In genomic region chr4:186901850-186902249, GRCh38 we compare ENCODE assay signal across 27 cellular contexts.
A peak's percentile ranks its signal among the peaks of the same experiment; 100 is the strongest.
DNase-seq lines count a peak whose midpoint lies in the region; ATAC-seq, FAIRE-seq and TF ChIP-seq lines count a peak whose summit lies in the region.
"Had no signal": no experiment of that assay in that cellular context is flagged by ENCODE, and none has a peak within 500 bp of the region (broad histone marks: within the 10 kb centered on the region; RNA-seq: fewer than 3 reads in every experiment).

No MANE protein-coding gene starts in this region.

- TF ChIP-seq POLR2A in endothelial cell of umbilical vein (IDR thresholded peaks at IDR 0.05; ENCODE audit: low read depth, low read length) (no peak), right lobe of liver (IDR thresholded peaks at IDR 0.05) (no peak)

- peak; percentile 4 for DNase-seq in NCI-H69 (lab: John Stamatoyannopoulos, UW)
- DNase-seq in endothelial cell of umbilical vein (ENCODE audit: low read depth, low spot score): no peak
- DNase-seq in right lobe of liver: no peak
- no peak for DNase-seq in activated T-helper 2 cell treated with anti-CD3 and anti-CD28 coated beads, Interferon-gamma antibody, Interleukin-2, Interleukin-4, amounts not matched to agents 10 μg/mL and 5 μg/mL and 100 μg/mL, durations not matched to agents 14 hours and 24 hours and 36 hours (ENCODE audit: low spot score)
- no peak for DNase-seq in NCI-H2029 treated with DMSO at 0.1 percent for 48 hours (lab: John Stamatoyannopoulos, UW)
- DNase-seq in DMS79 treated with DMSO at 0.1 percent for 48 hours (lab: John Stamatoyannopoulos, UW): no peak
- DNase-seq: ACHN; C1 segment of cervical spinal cord; Calu3; CD8-positive, alpha-beta memory T cell; DMS53; EL; GF-D8; GM23248; NCI-H1105; NCI-H146; NCI-H2029; NCI-H2171; NCI-H345; NCI-H524; NCI-H82 had no signal

- ATAC-seq in right lobe of liver (peak in 3 of 4 donors; percentile 52 to 70 (median 64)), GM18861 (IDR thresholded peaks at IDR 0.05; ENCODE audit: unreplicated experiment) (no peak)
- ATAC-seq: Right ventricle myocardium inferior had no signal

- H3K9me3 ChIP-seq in endothelial cell of umbilical vein (replicated peaks; ENCODE audit: control insufficient read depth, insufficient read depth, low read length) (no peaks in the 10 kb centered on the region), right lobe of liver (no peaks in the 10 kb centered on the region)
- H3K9me3 ChIP-seq: HAP-1, SJSA1 had no signal

- no TSS peak for BruUV-seq in endothelial cell of umbilical vein (replicated peaks; lab: Mats Ljungman, UMichigan)

- H3K9ac ChIP-seq in endothelial cell of umbilical vein (replicated peaks; ENCODE audit: extremely low read depth, insufficient read depth, low read length): no peak overlapping the region
- H3K9ac ChIP-seq: GM23248, KMS-11 had no signal

- FAIRE-seq in endothelial cell of umbilical vein (lab: Jason Lieb, UNC): no peak

- H3K27me3 Mint-ChIP-seq in activated T-helper 2 cell treated with anti-CD3 and anti-CD28 coated beads, Interferon-gamma antibody, Interleukin-2, Interleukin-4, amounts not matched to agents 10 μg/mL and 5 μg/mL and 100 μg/mL, durations not matched to agents 14 hours and 24 hours and 36 hours (ENCODE audit: low read depth): no peaks in the 10 kb centered on the region

- H2AFZ ChIP-seq in endothelial cell of umbilical vein (ENCODE audit: low read depth, low read length): no peak overlapping the region
- H2AFZ ChIP-seq: GM23248 had no signal

- intact Hi-C loops in endothelial cell of umbilical vein (cut with micrococcal nuclease): loop anchor here (2.0 kb wide), 1 partner anchor 35 kb away; no protein-coding TSS in a partner anchor
- intact Hi-C loops in right lobe of liver (cut with DNase I): no loop called here
- intact Hi-C loops in activated T-helper 2 cell treated with anti-CD3 and anti-CD28 coated beads, Interferon-gamma antibody, Interleukin-2, Interleukin-4, amounts not matched to agents 10 μg/mL and 5 μg/mL and 100 μg/mL, durations not matched to agents 14 hours and 24 hours and 36 hours (cut with micrococcal nuclease): no loop called here

- H3K36me3 Mint-ChIP-seq in activated T-helper 2 cell treated with anti-CD3 and anti-CD28 coated beads, Interferon-gamma antibody, Interleukin-2, Interleukin-4, amounts not matched to agents 10 μg/mL and 5 μg/mL and 100 μg/mL, durations not matched to agents 14 hours and 24 hours and 36 hours (ENCODE audit: low read depth): no peaks in the 10 kb centered on the region
- H3K36me3 Mint-ChIP-seq: CD8-positive, alpha-beta memory T cell had no signal

- H3K9me1 ChIP-seq in endothelial cell of umbilical vein (replicated peaks; ENCODE audit: control insufficient read depth, extremely low read depth, insufficient read depth, low read length): no peaks in the 10 kb centered on the region

- CTCF ChIA-PET in endothelial cell of umbilical vein (lab: Charles Lee): no interaction called here

- TF ChIP-seq CTCF in endothelial cell of umbilical vein (IDR thresholded peaks at IDR 0.05; ENCODE audit: extremely low read depth in 1 of 2, insufficient read depth in 1 of 2, low read depth in 1 of 2, low read length in 2 of 2) (no peak), right lobe of liver (IDR thresholded peaks at IDR 0.05) (peak in 1 of 4 donors; percentile 10)

- H3K36me3 ChIP-seq in endothelial cell of umbilical vein (ENCODE audit: control insufficient read depth in 2 of 2, extremely low read depth in 1 of 2, insufficient read depth in 2 of 2, low read length in 2 of 2): no peaks in the 10 kb centered on the region
- H3K36me3 ChIP-seq in right lobe of liver: no peaks in the 10 kb centered on the region
- H3K36me3 ChIP-seq: HAP-1, SJSA1 had no signal

- H3K4me2 ChIP-seq in endothelial cell of umbilical vein (ENCODE audit: insufficient read depth, low read length): no peak overlapping the region
- H3K4me2 ChIP-seq: KMS-11 had no signal

- H4K20me1 ChIP-seq in endothelial cell of umbilical vein (replicated peaks; ENCODE audit: control insufficient read depth, extremely low read depth, insufficient read depth, low read length): no peaks in the 10 kb centered on the region

- no peaks in the 10 kb centered on the region for H3K4me1 Mint-ChIP-seq in activated T-helper 2 cell treated with anti-CD3 and anti-CD28 coated beads, Interferon-gamma antibody, Interleukin-2, Interleukin-4, amounts not matched to agents 10 μg/mL and 5 μg/mL and 100 μg/mL, durations not matched to agents 14 hours and 24 hours and 36 hours (ENCODE audit: low read depth)
- H3K4me1 Mint-ChIP-seq: CD8-positive, alpha-beta memory T cell had no signal

- H3K4me3 ChIP-seq in endothelial cell of umbilical vein (replicated peaks in 1 of 3; ENCODE audit: insufficient read depth in 1 of 3, low read depth in 1 of 3, low read length in 3 of 3) (no peak overlapping the region), right lobe of liver (no peak overlapping the region)
- H3K4me3 ChIP-seq: GM23248, HAP-1, SJSA1 had no signal

- peak overlapping the region; percentile 96 for H3K27ac ChIP-seq in endothelial cell of umbilical vein (ENCODE audit: insufficient read depth, low read depth, low read length)
- peak overlapping the region; percentile 41 to 70 (median 59) for H3K27ac ChIP-seq in right lobe of liver
- H3K27ac ChIP-seq: HL-60, KMS-11 had no signal

- H3K4me1 ChIP-seq in endothelial cell of umbilical vein (ENCODE audit: control insufficient read depth, extremely low read depth, insufficient read depth, low read length) (peaks cover 18% of the 10 kb centered on the region), right lobe of liver (peaks cover 0 to 42% (median 11%) of the 10 kb centered on the region in 4 donors)
- H3K4me1 ChIP-seq: HAP-1 had no signal

- no peak overlapping the region for H3K4me3 Mint-ChIP-seq in activated T-helper 2 cell treated with anti-CD3 and anti-CD28 coated beads, Interferon-gamma antibody, Interleukin-2, Interleukin-4, amounts not matched to agents 10 μg/mL and 5 μg/mL and 100 μg/mL, durations not matched to agents 14 hours and 24 hours and 36 hours (ENCODE audit: low read depth)
- H3K4me3 Mint-ChIP-seq: CD8-positive, alpha-beta memory T cell had no signal

- WGBS in right lobe of liver (ENCODE audit: insufficient coverage, low coverage, low lambda C conversion rate, missing lambda C conversion rate): 66% methylated on average over 3 of the region's 3 CpGs

- peaks cover 22% of the 10 kb centered on the region for H3K9me3 Mint-ChIP-seq in activated T-helper 2 cell treated with anti-CD3 and anti-CD28 coated beads, Interferon-gamma antibody, Interleukin-2, Interleukin-4, amounts not matched to agents 10 μg/mL and 5 μg/mL and 100 μg/mL, durations not matched to agents 14 hours and 24 hours and 36 hours

- H3K27ac Mint-ChIP-seq in activated T-helper 2 cell treated with anti-CD3 and anti-CD28 coated beads, Interferon-gamma antibody, Interleukin-2, Interleukin-4, amounts not matched to agents 10 μg/mL and 5 μg/mL and 100 μg/mL, durations not matched to agents 14 hours and 24 hours and 36 hours: no peak overlapping the region
- H3K27ac Mint-ChIP-seq: CD8-positive, alpha-beta memory T cell had no signal

- H3K27me3 ChIP-seq in endothelial cell of umbilical vein (ENCODE audit: control insufficient read depth in 2 of 2, insufficient read depth in 2 of 2, low read length in 2 of 2) (no peaks in the 10 kb centered on the region), right lobe of liver (no peaks in the 10 kb centered on the region)
- H3K27me3 ChIP-seq: SJSA1 had no signal

- no peaks in the 10 kb centered on the region for H3K79me2 ChIP-seq in endothelial cell of umbilical vein (ENCODE audit: control insufficient read depth, insufficient read depth, low read length)

- dilution Hi-C loops in endothelial cell of umbilical vein (cut with MboI; ENCODE audit: extremely low pct_ligation_motif_present, low sequenced_read_pairs): no loop called here

- POLR2A ChIA-PET in endothelial cell of umbilical vein (lab: Charles Lee): no interaction called here

TF ChIP-seq in endothelial cell of umbilical vein, 7 proteins besides CTCF, POLR2A, EP300 and RAD21:
- TF ChIP-seq POLR2AphosphoS5 (IDR thresholded peaks at IDR 0.05; ENCODE audit: insufficient read depth, low read depth, low read length) (no peak), EZH2 (IDR thresholded peaks at IDR 0.05; ENCODE audit: borderline replicate concordance, low read depth, low read length, severe bottlenecking) (no peak), FOS (IDR thresholded peaks at IDR 0.05; ENCODE audit: borderline replicate concordance, insufficient read depth, low read length) (no peak), JUN (IDR thresholded peaks at IDR 0.05; ENCODE audit: borderline replicate concordance, insufficient read depth, insufficient read length, low read depth) (no peak), MAX (IDR thresholded peaks at IDR 0.05; ENCODE audit: insufficient read depth, insufficient read length) (no peak), GATA2 (IDR thresholded peaks at IDR 0.05; ENCODE audit: insufficient read depth, insufficient read length, low read depth, low read length) (no peak), MYC (IDR thresholded peaks at IDR 0.05; ENCODE audit: low read depth, low read length) (no peak)
